17 cellular contexts compared by ENCODE assay signal in genomic region chr4:2944882-2945526, GRCh38.
"Had no signal": no experiment of that assay in that cellular context is flagged by ENCODE, and none has a peak within 500 bp of the region (broad histone marks: within the 10 kb centered on the region; RNA-seq: fewer than 3 reads in every experiment).

No MANE protein-coding gene starts in this region.

- ATAC-seq: foreskin keratinocyte; left ventricle myocardium superior; stimulated activated memory B cell treated with anti-CD40 and anti-IgM and Interleukin-4, amounts not matched to agents 10 μg/mL and 1 μg/mL and 100 μg/mL, for 72 hours had no signal

- H3K4me1 Mint-ChIP-seq: nephron had no signal

- H3K4me3 Mint-ChIP-seq: activated naive CD8-positive, alpha-beta T cell; nephron; stimulated activated memory B cell treated with anti-CD40 and anti-IgM and Interleukin-4, amounts not matched to agents 10 μg/mL and 1 μg/mL and 100 μg/mL, for 72 hours; type B pancreatic cell had no signal

- H3K27ac Mint-ChIP-seq: activated naive CD8-positive, alpha-beta T cell; nephron; progenitor cell of endocrine pancreas; type B pancreatic cell had no signal

- DNase-seq: activated gamma-delta T cell treated with Interleukin-2 at 50 U/mL for 16 hours; activated T-cell treated with anti-CD3 and anti-CD28 coated beads for 4 hours; anterior cingulate cortex; brain microvascular endothelial cell; cortex of kidney; effector CD8-positive, alpha-beta T cell; foreskin keratinocyte; glutamatergic neuron; left ventricle myocardium superior; mesenchymal stem cell; occipital lobe; SIG-M5 had no signal

- H3K27me3 Mint-ChIP-seq: activated naive CD8-positive, alpha-beta T cell; progenitor cell of endocrine pancreas; stimulated activated memory B cell treated with anti-CD40 and anti-IgM and Interleukin-4, amounts not matched to agents 10 μg/mL and 1 μg/mL and 100 μg/mL, for 72 hours; type B pancreatic cell had no signal

- H3K9me3 Mint-ChIP-seq: nephron; stimulated activated memory B cell treated with anti-CD40 and anti-IgM and Interleukin-4, amounts not matched to agents 10 μg/mL and 1 μg/mL and 100 μg/mL, for 72 hours; type B pancreatic cell had no signal
